In genomic region chr5:154851351-154851750, GRCh38 we compare ENCODE assay signal across 16 cellular contexts. TPM values are rescaled to one million over a fixed set of nuclear protein-coding genes. Genes with fewer than 3 reads are reported as not detected.
DNase-seq lines count a peak whose midpoint lies in the region; ATAC-seq, FAIRE-seq and TF ChIP-seq lines count a peak whose summit lies in the region.
"Had no signal": no experiment of that assay in that cellular context is flagged by ENCODE, and none has a peak within 500 bp of the region (broad histone marks: within the 10 kb centered on the region; RNA-seq: fewer than 3 reads in every experiment).

No MANE protein-coding gene starts in this region.

- peaks cover 23% of the 10 kb centered on the region for H3K4me1 Mint-ChIP-seq in WTC11
- peaks cover 24% of the 10 kb centered on the region for H3K4me1 Mint-ChIP-seq in neural crest cell

- no peak overlapping the region for H4K8ac ChIP-seq in H1 (ENCODE audit: extremely low read depth, insufficient read depth, low read length)

- no peaks in the 10 kb centered on the region for H3K9me3 Mint-ChIP-seq in WTC11
- no peaks in the 10 kb centered on the region for H3K9me3 Mint-ChIP-seq in neural crest cell

- H3K4me3 ChIP-seq in H1 (ENCODE audit: extremely low read depth in 1 of 4, insufficient read depth in 2 of 4, low read depth in 3 of 4, low read length in 4 of 4) (peak overlapping the region in 1 of 4 experiments; percentile 58; a peak in 1 of 8 replicates), thyroid gland (replicated peaks in 1 of 3) (no peak overlapping the region)

- no peaks in the 10 kb centered on the region for H4K20me1 ChIP-seq in H1 (replicated peaks in 1 of 2; ENCODE audit: control insufficient read depth in 1 of 2, insufficient read depth in 2 of 2, low read length in 2 of 2)

- peaks cover 0 to 7% (median 4%) of the 10 kb centered on the region in 4 experiments; a peak in 5 of 7 replicates for H3K4me1 ChIP-seq in H1 (replicated peaks in 1 of 4; ENCODE audit: control insufficient read depth in 3 of 4, insufficient read depth in 4 of 4, low read length in 3 of 4)
- peaks cover 35 to 37% of the 10 kb centered on the region in 2 donors for H3K4me1 ChIP-seq in thyroid gland

- peak overlapping the region; percentile 83 for H4K91ac ChIP-seq in H1 (replicated peaks; ENCODE audit: insufficient read length, low read length)

- POLR2A ChIA-PET in WTC11 (lab: Charles Lee) (interaction anchor here (1.4 kb wide), 1 partner anchor 11 kb away, joined by 4 read pairs; no protein-coding TSS in a partner anchor), H1 (lab: Charles Lee; ENCODE audit: partially characterized antibody) (interaction anchor here (0.7 to 1.5 kb wide), 4 partner anchors 9 to 637 kb away, joined by 3 to 5 read pairs (median 4); no protein-coding TSS in a partner anchor)

- H3K4me3 Mint-ChIP-seq in WTC11 (peak overlapping the region; percentile 83; the same call in 1 of the 2 replicates), neural crest cell (peak overlapping the region; percentile 78)

- TF ChIP-seq RAD21 in H1 (IDR thresholded peaks at IDR 0.05 in 1 of 2, conservative IDR thresholded peaks at IDR 0.05 in 1 of 2; ENCODE audit: low read depth in 2 of 2, low read length in 2 of 2) = no peak

- H3K36me3 Mint-ChIP-seq in WTC11 (no peaks in the 10 kb centered on the region), neural crest cell (ENCODE audit: low read depth) (no peaks in the 10 kb centered on the region)

- H3K79me1 ChIP-seq in H1 (ENCODE audit: low read depth, low read length) = no peaks in the 10 kb centered on the region

- H2BK12ac ChIP-seq in H1 (ENCODE audit: low read depth, low read length) = peak overlapping the region; percentile 71; the same call in 1 of the 2 replicates

- no peak for TF ChIP-seq EP300 in H1 (IDR thresholded peaks at IDR 0.05; ENCODE audit: borderline replicate concordance in 1 of 2, low read depth in 2 of 2, low read length in 2 of 2)

- no peak for FAIRE-seq in H1 (lab: Jason Lieb, UNC)

- H3K4me2 ChIP-seq in H1 (ENCODE audit: insufficient read depth in 1 of 2, low read depth in 2 of 2, low read length in 2 of 2) = peak overlapping the region in 1 of 2 experiments; percentile 52; a peak in 1 of 4 replicates

- H2AFZ ChIP-seq in H1 (ENCODE audit: low read length) = no peak overlapping the region

- H3K27me3 Mint-ChIP-seq in WTC11 (ENCODE audit: low read depth) (no peaks in the 10 kb centered on the region), neural crest cell (ENCODE audit: low read depth) (no peaks in the 10 kb centered on the region)

- DNase-seq in WTC11 (ENCODE audit: low spot score) = no peak
- no peak for DNase-seq in H1 (ENCODE audit: low read depth in 1 of 2, low spot score in 2 of 2)
- no peak for DNase-seq in neural crest cell (ENCODE audit: low read depth, low spot score)
- no peak for DNase-seq in thyroid gland
- DNase-seq in NCI-H2107 treated with DMSO at 0.1 percent for 48 hours (lab: John Stamatoyannopoulos, UW; ENCODE audit: unreplicated experiment) = no peak
- DNase-seq in GM19240 (ENCODE audit: insufficient read length, low spot score) = no peak
- DNase-seq in LoVo (ENCODE audit: low spot score) = no peak
- DNase-seq: activated naive CD4-positive, alpha-beta T cell treated with anti-CD3 and anti-CD28 coated beads, Interleukin-2, amount 50 U/mL, for 16 hours; central memory CD4-positive, alpha-beta T cell; DND-41; NCI-H2227 treated with DMSO at 0.1 percent for 48 hours; nucleus accumbens had no signal

- CTCF ChIA-PET in WTC11 (lab: Charles Lee) (interaction anchor here (1.2 kb wide), 1 partner anchor 201 kb away, joined by 5 read pairs; no protein-coding TSS in a partner anchor), H1 (lab: Charles Lee; ENCODE audit: partially characterized antibody) (interaction anchor here (1.1 to 1.4 kb wide), 4 partner anchors 18 to 201 kb away, joined by 3 to 4 read pairs (median 4); no protein-coding TSS in a partner anchor)

- no peak overlapping the region; the same call in 1 of the 2 replicates for H3K27ac ChIP-seq in H1 (ENCODE audit: low read depth, low read length)
- peak overlapping the region; percentile 75 to 84 (median 81) for H3K27ac ChIP-seq in thyroid gland
- H3K27ac ChIP-seq: C4-2B, epithelial cell of prostate, VCaP had no signal

- peak overlapping the region; percentile 61; the same call in 1 of the 2 replicates for H2BK15ac ChIP-seq in H1 (ENCODE audit: low read length)

- 0 out of 7 replicates have a peak overlapping the region, but pooled peaks of 1 of the 4 experiments have one; percentile 21 for H3K9ac ChIP-seq in H1 (replicated peaks in 1 of 4; ENCODE audit: extremely low read depth in 1 of 4, low read depth in 3 of 4, low read length in 3 of 4)

- TF ChIP-seq CTCF in WTC11 (IDR thresholded peaks at IDR 0.05) (no peak), H1 (IDR thresholded peaks at IDR 0.05; ENCODE audit: control extremely low read depth in 1 of 3, insufficient read depth in 1 of 3, low read depth in 1 of 3, low read length in 3 of 3) (no peak), neural crest cell (conservative IDR thresholded peaks at IDR 0.05) (no peak), thyroid gland (IDR thresholded peaks at IDR 0.05) (no peak)

- no peak overlapping the region for H3K14ac ChIP-seq in H1 (ENCODE audit: insufficient read length)

- H3K18ac ChIP-seq in H1 (ENCODE audit: extremely low read depth, low read length) = no peak overlapping the region

- no peak for TF ChIP-seq POLR2A in H1 (IDR thresholded peaks at IDR 0.05; ENCODE audit: control extremely low read depth in 1 of 2, low read depth in 2 of 2, low read length in 2 of 2)
- no peak for TF ChIP-seq POLR2A in thyroid gland (IDR thresholded peaks at IDR 0.05)

- H2BK120ac ChIP-seq in H1 (replicated peaks; ENCODE audit: low read depth, low read length) = no peak overlapping the region

- peak overlapping the region; percentile 57 for H3K27ac Mint-ChIP-seq in WTC11
- H3K27ac Mint-ChIP-seq in neural crest cell (ENCODE audit: unreplicated experiment) = no peak overlapping the region

- no peak overlapping the region for H4K5ac ChIP-seq in H1 (ENCODE audit: insufficient read length, low read depth, low read length)

- peak overlapping the region; percentile 39; the same call in 1 of the 2 replicates for H2BK5ac ChIP-seq in H1 (ENCODE audit: low read depth, low read length)

- no peak overlapping the region for H3K4ac ChIP-seq in H1 (replicated peaks; ENCODE audit: insufficient read length, low read depth, low read length)

- H3K36me3 ChIP-seq in H1 (ENCODE audit: control insufficient read depth in 2 of 4, insufficient read depth in 4 of 4, low read length in 3 of 4) = no peaks in the 10 kb centered on the region
- no peaks in the 10 kb centered on the region for H3K36me3 ChIP-seq in thyroid gland

- intact Hi-C loops in thyroid gland (cut with DNase I) = loop anchor here (10.0 kb wide), 1 partner anchor 97 kb away; the partner anchor contains the start of gene LARP1

- H2AK5ac ChIP-seq in H1 (ENCODE audit: low read depth, low read length) = no peak overlapping the region

- no peak for ATAC-seq in WTC11

- H3K27me3 ChIP-seq in H1 (replicated peaks in 1 of 4; ENCODE audit: control insufficient read depth in 3 of 4, extremely low read depth in 1 of 4, insufficient read depth in 3 of 4, low read length in 3 of 4) = no peaks in the 10 kb centered on the region
- no peaks in the 10 kb centered on the region for H3K27me3 ChIP-seq in thyroid gland

- no peak overlapping the region for H3K56ac ChIP-seq in H1 (replicated peaks; ENCODE audit: insufficient read length, low read depth, low read length)

- H3K79me2 ChIP-seq in H1 (ENCODE audit: control insufficient read depth in 1 of 2, insufficient read depth in 2 of 2, low read length in 2 of 2) = no peaks in the 10 kb centered on the region

- no peaks in the 10 kb centered on the region for H3K9me3 ChIP-seq in H1 (ENCODE audit: insufficient read depth in 2 of 2, low read depth in 1 of 2, low read length in 1 of 2)
- no peaks in the 10 kb centered on the region for H3K9me3 ChIP-seq in thyroid gland

- 91% methylated on average over 3 of the region's 3 CpGs; no CpG with 5 or more reads in 1 of the 2 experiments for WGBS in H1 (ENCODE audit: extremely low coverage in 1 of 2, insufficient coverage in 1 of 2, insufficient read length in 1 of 2, insufficient replicate concordance in 2 of 2, low coverage in 1 of 2, low lambda C conversion rate in 2 of 2, missing lambda C conversion rate in 1 of 2), 2 experiments
- 76 to 89% methylated on average over 3 of the region's 3 CpGs for WGBS in thyroid gland, 2 donors

- H2BK20ac ChIP-seq in H1 (ENCODE audit: low read length) = no peak overlapping the region

- no peak overlapping the region for H3K23ac ChIP-seq in H1 (ENCODE audit: insufficient read length)

- H3K23me2 ChIP-seq in H1 (ENCODE audit: low read depth, low read length) = no peaks in the 10 kb centered on the region

TF ChIP-seq in WTC11, 78 proteins besides CTCF, POLR2A, EP300 and RAD21:
- no peak for TF ChIP-seq ETV6 (CRISPR knock-in tag; IDR thresholded peaks at IDR 0.05)

TF ChIP-seq in H1, 55 proteins besides CTCF, POLR2A, EP300 and RAD21 (continues in another document):
- TF ChIP-seq CTBP2 (IDR thresholded peaks at IDR 0.05; ENCODE audit: borderline replicate concordance, insufficient read depth, insufficient read length, low read length) = no peak

RNA-seq across cellular contexts. Expression of gene FAXDC2, which starts 0.9 kb away (rescaled TPM):
- total RNA-seq in WTC11 (2021) (3.9 to 6.0 TPM (median 5.5 TPM) in 3 replicates), neural crest cell (2.7 and 2.9 TPM in 2 replicates), thyroid gland (100 to 1,000 TPM in 1 of 4 donors, 10 to 100 TPM in 3; 47.0 to 148 (median 52.9) TPM)
- 3.7 and 4.8 TPM in 2 replicates for total RNA-seq in H1 (2021; fragmentation: NEBNext Ultra II Directional; extraction: Animal tissue kit (Norgen Biotek cat#: 25700))
- polyA plus RNA-seq in H1 (2011; rRNA removed) = 5.9 and 8.1 TPM in 2 replicates
- 6.0 TPM for polyA plus RNA-seq in H1 (2011; cell fraction: cytosol; rRNA removed)
- polyA plus RNA-seq in H1 (2011; cell fraction: nucleus; rRNA removed) = 10.1 TPM
- polyA plus RNA-seq in H1 (2012, experiment 1 of 2) = 4.3 to 6.8 TPM (median 5.7 TPM) in 4 replicates
- polyA plus RNA-seq in H1 (2012, experiment 2 of 2) = 2.8 TPM
- 5.7 TPM for polyA plus RNA-seq in H1 (2013, experiment 1 of 2)
- 5.5 TPM for polyA plus RNA-seq in H1 (2013, experiment 2 of 2)
- 13.6 and 13.8 TPM in 2 replicates for polyA minus RNA-seq in H1 (2011; rRNA and poly(A)+ RNA removed)
- polyA minus RNA-seq in H1 (2011; cell fraction: cytosol; rRNA and poly(A)+ RNA removed) = 4.0 TPM
- polyA minus RNA-seq in H1 (2011; cell fraction: nucleus; rRNA and poly(A)+ RNA removed) = 12.7 TPM
- total RNA-seq: activated CD8-positive, alpha-beta memory T cell treated with anti-CD3 and anti-CD28 coated beads for 36 hours had no signal

RNA-seq across cellular contexts. Expression of gene CNOT8, which starts 7.1 kb away (rescaled TPM):
- total RNA-seq in WTC11 (2021) (51.7 to 58.6 TPM (median 54.4 TPM) in 3 replicates), neural crest cell (51.9 and 53.1 TPM in 2 replicates), thyroid gland (100 to 1,000 TPM in 1 of 4 donors, 10 to 100 TPM in 3; 70.3 to 123 (median 88.6) TPM)
- 53.6 and 62.9 TPM in 2 replicates for total RNA-seq in H1 (2021; fragmentation: NEBNext Ultra II Directional; extraction: Animal tissue kit (Norgen Biotek cat#: 25700))
- polyA plus RNA-seq in H1 (2011; rRNA removed) = 36.4 and 37.6 TPM in 2 replicates
- 47.5 TPM for polyA plus RNA-seq in H1 (2011; cell fraction: cytosol; rRNA removed)
- polyA plus RNA-seq in H1 (2011; cell fraction: nucleus; rRNA removed) = 28.9 TPM
- polyA plus RNA-seq in H1 (2012, experiment 1 of 2) = 45.7 to 64.1 TPM (median 53.5 TPM) in 4 replicates
- polyA plus RNA-seq in H1 (2012, experiment 2 of 2) = 4.9 TPM
- polyA plus RNA-seq in H1 (2013, experiment 1 of 2) = 32.2 TPM
- 35.9 TPM for polyA plus RNA-seq in H1 (2013, experiment 2 of 2)
- polyA minus RNA-seq in H1 (2011; rRNA and poly(A)+ RNA removed) = 50.2 and 54.6 TPM in 2 replicates
- polyA minus RNA-seq in H1 (2011; cell fraction: cytosol; rRNA and poly(A)+ RNA removed) = 33.5 TPM
- 20.8 TPM for polyA minus RNA-seq in H1 (2011; cell fraction: nucleus; rRNA and poly(A)+ RNA removed)
